ENCODE assay signal across 10 cellular contexts in genomic region chr5:125409496-125410351, GRCh38.
DNase-seq lines count a peak whose midpoint lies in the region; ATAC-seq and TF ChIP-seq lines count a peak whose summit lies in the region.
"Had no signal": no experiment of that assay in that cellular context is flagged by ENCODE, and none has a peak within 500 bp of the region (broad histone marks: within the 10 kb centered on the region; RNA-seq: fewer than 3 reads in every experiment).

No MANE protein-coding gene starts in this region.

- no peaks in the 10 kb centered on the region for H3K9me3 Mint-ChIP-seq in activated CD4-positive, alpha-beta T cell treated with anti-CD3 and anti-CD28 coated beads, Interleukin-2, amount 10 ng/mL, durations not matched to agents 7 days and 5 days
- H3K9me3 Mint-ChIP-seq: central memory CD8-positive, alpha-beta T cell had no signal

- peaks cover 61% of the 10 kb centered on the region for H3K4me1 ChIP-seq in neuron (ENCODE audit: insufficient read depth, low read length)

- H3K9me3 ChIP-seq in neuron (ENCODE audit: low read length) = peaks cover 4% of the 10 kb centered on the region

- no peaks in the 10 kb centered on the region for H3K36me3 ChIP-seq in neuron (ENCODE audit: insufficient read depth, low read length)

- H3K4me3 ChIP-seq in dorsolateral prefrontal cortex (peak overlapping the region in 40 of 59 donors; percentile 1 to 67 (median 28)), neuron (ENCODE audit: low read length) (peak overlapping the region; percentile 19)

- DNase-seq in EH (ENCODE audit: low read depth) (peak; percentile 51), NCI-H510A treated with DMSO at 0.1 percent for 48 hours (lab: John Stamatoyannopoulos, UW) (peak; percentile 40), dorsolateral prefrontal cortex (no peak), RKO (ENCODE audit: low spot score) (no peak), NCI-H526 treated with DMSO at 0.1 percent for 48 hours (lab: John Stamatoyannopoulos, UW) (no peak)
- DNase-seq in activated CD4-positive, alpha-beta T cell treated with anti-CD3 and anti-CD28 coated beads, Interleukin-2, amount 10 ng/mL, durations not matched to agents 7 days and 5 days = no peak
- DNase-seq: Kasumi-1 had no signal

- CTCF ChIA-PET in activated CD4-positive, alpha-beta T cell treated with anti-CD3 and anti-CD28 coated beads, Interleukin-2, amount 10 ng/mL, durations not matched to agents 7 days and 5 days (lab: Charles Lee) = no interaction called here

- no peak for TF ChIP-seq CTCF in dorsolateral prefrontal cortex (IDR thresholded peaks at IDR 0.05 in 54 of 56, conservative IDR thresholded peaks at IDR 0.05 in 2 of 56; ENCODE audit: low read depth in 1 of 56, partially characterized antibody in 56 of 56)

- H3K27me3 ChIP-seq in dorsolateral prefrontal cortex (no peaks in the 10 kb centered on the region), neuron (ENCODE audit: insufficient read depth, low read length) (no peaks in the 10 kb centered on the region)

- H3K4me3 Mint-ChIP-seq in activated CD4-positive, alpha-beta T cell treated with anti-CD3 and anti-CD28 coated beads, Interleukin-2, amount 10 ng/mL, durations not matched to agents 7 days and 5 days = no peak overlapping the region
- H3K4me3 Mint-ChIP-seq: central memory CD8-positive, alpha-beta T cell had no signal

- no peaks in the 10 kb centered on the region for H3K27me3 Mint-ChIP-seq in activated CD4-positive, alpha-beta T cell treated with anti-CD3 and anti-CD28 coated beads, Interleukin-2, amount 10 ng/mL, durations not matched to agents 7 days and 5 days
- H3K27me3 Mint-ChIP-seq: central memory CD8-positive, alpha-beta T cell had no signal

- no peak overlapping the region for H2AFZ ChIP-seq in neuron (ENCODE audit: low read depth, low read length)

- no peak for ATAC-seq in HG03139 (IDR thresholded peaks at IDR 0.05; ENCODE audit: unreplicated experiment)

- POLR2A ChIA-PET in activated CD4-positive, alpha-beta T cell treated with anti-CD3 and anti-CD28 coated beads, Interleukin-2, amount 10 ng/mL, durations not matched to agents 7 days and 5 days (lab: Charles Lee) = interaction anchor here (0.7 kb wide), 1 partner anchor 209 kb away, joined by 3 read pairs; no protein-coding TSS in a partner anchor

- H3K27ac Mint-ChIP-seq in activated CD4-positive, alpha-beta T cell treated with anti-CD3 and anti-CD28 coated beads, Interleukin-2, amount 10 ng/mL, durations not matched to agents 7 days and 5 days = no peak overlapping the region

- intact Hi-C loops in dorsolateral prefrontal cortex (cut with DNase I) = loop anchor here (5.0 to 10.0 kb wide), 6 partner anchors 78 to 765 kb away; partner anchors contain the start of gene ZNF608 (in 2 of the 2)

- H3K4me1 Mint-ChIP-seq in activated CD4-positive, alpha-beta T cell treated with anti-CD3 and anti-CD28 coated beads, Interleukin-2, amount 10 ng/mL, durations not matched to agents 7 days and 5 days = peaks cover 2% of the 10 kb centered on the region
- H3K4me1 Mint-ChIP-seq: central memory CD8-positive, alpha-beta T cell had no signal

- no peaks in the 10 kb centered on the region for H3K36me3 Mint-ChIP-seq in activated CD4-positive, alpha-beta T cell treated with anti-CD3 and anti-CD28 coated beads, Interleukin-2, amount 10 ng/mL, durations not matched to agents 7 days and 5 days (ENCODE audit: low read depth)

- H3K27ac ChIP-seq in dorsolateral prefrontal cortex = peak overlapping the region in 57 of 59 donors; percentile 63 to 99 (median 95)

Comparison
In these comparisons a context has a peak if more than half of its experiments do, and no peak if none do; other contexts are left out.
1. DNase-seq: peak in EH (single experiment) and NCI-H510A treated with DMSO at 0.1 percent for 48 hours (single experiment); none in dorsolateral prefrontal cortex (0 of 10), activated CD4-positive, alpha-beta T cell treated with anti-CD3 and anti-CD28 coated beads, Interleukin-2, amount 10 ng/mL, durations not matched to agents 7 days and 5 days (single experiment), RKO (single experiment) and NCI-H526 treated with DMSO at 0.1 percent for 48 hours (single experiment).